8 cellular contexts compared by ENCODE assay signal in genomic region chr3:123652346-123652984, GRCh38.
DNase-seq lines count a peak whose midpoint lies in the region; ATAC-seq and TF ChIP-seq lines count a peak whose summit lies in the region.

No MANE protein-coding gene starts in this region.

- in situ Hi-C loops in astrocyte of the spinal cord (cut with HindIII; ENCODE audit: low sequenced_read_pairs): no loop called here

- no peak for ATAC-seq in HG03045 (IDR thresholded peaks at IDR 0.05; ENCODE audit: unreplicated experiment)

- H3K4me3 ChIP-seq in astrocyte of the spinal cord (ENCODE audit: low read depth, low read length) (no peak overlapping the region), skeletal muscle cell (ENCODE audit: low read depth, low read length) (no peak overlapping the region)

- TF ChIP-seq CTCF in astrocyte of the spinal cord (IDR thresholded peaks at IDR 0.05; ENCODE audit: low read depth, low read length): peak; percentile 96

- DNase-seq in activated T-cell treated with anti-CD3 and anti-CD28 coated beads for 24 hours (ENCODE audit: low read depth): peak; percentile 7
- DNase-seq in activated T-cell treated with anti-CD3 and anti-CD28 coated beads, Interleukin-2, amount 50 U/mL, for 1 hour: no peak
- DNase-seq in KG1 (lab: John Stamatoyannopoulos, UW): peak; percentile 33
- DNase-seq in OCI-M1 (lab: John Stamatoyannopoulos, UW): peak; percentile 81
- DNase-seq in astrocyte of the spinal cord (ENCODE audit: low read depth, low spot score): peak; percentile 77
- peak in 46 of 51 donors; percentile 18 to 84 (median 62) for DNase-seq in hypothalamus (lab: John Stamatoyannopoulos, UW)
- peak; percentile 30 for DNase-seq in skeletal muscle cell (ENCODE audit: low read depth)
